Comparison of ENCODE assay signal across 9 cellular contexts in the genomic region with DNA sequence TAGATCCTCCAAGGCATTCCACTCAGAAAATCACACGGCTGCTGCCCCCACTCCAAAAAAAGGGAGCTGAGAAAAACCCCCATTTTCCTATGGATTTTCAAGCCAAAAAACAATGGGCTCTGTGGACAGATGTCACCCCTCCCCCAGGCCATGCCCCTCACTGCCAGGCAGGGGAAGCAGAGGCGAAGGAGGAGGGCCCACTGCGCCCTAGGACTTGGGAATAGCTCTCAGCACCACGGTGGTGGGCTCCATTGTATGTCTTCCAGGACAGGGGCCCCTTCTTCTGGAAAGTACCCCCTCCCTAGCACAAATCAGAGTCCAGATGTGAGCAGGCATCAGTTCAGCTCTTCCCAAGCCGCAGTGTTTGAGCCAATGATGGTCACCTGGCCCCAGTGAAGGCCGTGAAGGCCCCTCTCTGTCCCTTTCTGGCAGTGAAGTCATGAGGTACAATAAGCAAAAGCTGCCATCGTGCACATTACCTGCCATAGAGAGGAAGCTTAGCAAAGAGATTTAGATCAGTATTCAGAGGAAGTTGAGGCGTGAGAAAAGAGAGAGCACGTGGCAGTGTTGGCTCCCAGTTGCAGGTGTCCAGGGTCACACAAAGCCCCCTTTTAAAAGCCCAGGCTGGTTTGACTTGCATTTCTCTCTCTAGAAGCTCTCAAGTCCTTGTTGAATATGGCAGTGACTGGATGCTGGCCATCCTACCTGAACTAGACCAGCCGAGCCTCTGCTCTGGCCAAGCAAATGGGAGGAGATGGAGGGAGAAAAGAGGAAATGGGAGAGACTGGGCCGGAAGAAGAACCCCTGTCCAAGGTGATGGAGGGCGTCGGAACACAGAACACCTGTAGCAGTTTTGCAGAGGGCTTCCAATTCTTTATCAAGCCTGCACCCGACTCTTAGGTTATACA.
DNase-seq lines count a peak whose midpoint lies in the region; ATAC-seq, FAIRE-seq and TF ChIP-seq lines count a peak whose summit lies in the region.
"Had no signal": no experiment of that assay in that cellular context is flagged by ENCODE, and none has a peak within 500 bp of the region (broad histone marks: within the 10 kb centered on the region; RNA-seq: fewer than 3 reads in every experiment).

No MANE protein-coding gene starts in this region.

- H3K4me1 ChIP-seq in foreskin keratinocyte, result peaks cover 21% of the 10 kb centered on the region
- peaks cover 23% of the 10 kb centered on the region for H3K4me1 ChIP-seq in smooth muscle cell (ENCODE audit: low read depth)

- no peaks in the 10 kb centered on the region for H3K9me3 ChIP-seq in smooth muscle cell (replicated peaks; ENCODE audit: low read depth)

- peaks cover 45% of the 10 kb centered on the region for H3F3A ChIP-seq in smooth muscle cell (ENCODE audit: low read depth)

- peak; percentile 37 for FAIRE-seq in GM19239 (lab: Jason Lieb, UNC)

- H2AFZ ChIP-seq in smooth muscle cell (ENCODE audit: low read depth), result no peak overlapping the region

- H3K4me2 ChIP-seq in smooth muscle cell, result peak overlapping the region; percentile 20

- 88% methylated on average over 14 of the region's 14 CpGs for WGBS in smooth muscle cell (ENCODE audit: low lambda C conversion rate)

- peak overlapping the region; percentile 90 to 97 for H3K27ac Mint-ChIP-seq in T-cell

- H3K9ac ChIP-seq in smooth muscle cell (ENCODE audit: low read depth), result peak overlapping the region; percentile 91

- CTCF ChIA-PET in T-cell (lab: Charles Lee), result interaction anchor here in 1 of 2 donors (0.6 to 1.5 kb wide), 6 partner anchors 17 to 804 kb away, joined by 3 to 5 read pairs (median 4); no protein-coding TSS in a partner anchor

- TF ChIP-seq CTCF in foreskin keratinocyte (conservative IDR thresholded peaks at IDR 0.05) (no peak), smooth muscle cell (IDR thresholded peaks at IDR 0.05; ENCODE audit: borderline replicate concordance, insufficient read depth, poor library complexity, severe bottlenecking) (no peak)

- H3K36me3 ChIP-seq in smooth muscle cell (ENCODE audit: low read depth), result no peaks in the 10 kb centered on the region

- POLR2A ChIA-PET in T-cell (lab: Charles Lee), result interaction anchor here (0.5 to 1.4 kb wide), 8 partner anchors 14 to 367 kb away, joined by 3 to 8 read pairs (median 4); no protein-coding TSS in a partner anchor

- H3K9me3 Mint-ChIP-seq in T-cell, result peaks cover 0 to 4% (median 0%) of the 10 kb centered on the region in 3 donors

- H3K27ac ChIP-seq in foreskin keratinocyte, result peak overlapping the region; percentile 80
- H3K27ac ChIP-seq in smooth muscle cell (ENCODE audit: low read depth), result peak overlapping the region; percentile 99

- H3K27me3 ChIP-seq in foreskin keratinocyte (no peaks in the 10 kb centered on the region), smooth muscle cell (ENCODE audit: low read depth) (no peaks in the 10 kb centered on the region)

- peaks cover 41 to 82% (median 63%) of the 10 kb centered on the region in 3 donors for H3K4me1 Mint-ChIP-seq in T-cell

- DNase-seq in GM19239 (ENCODE audit: insufficient read length, low spot score) (no peak), T-cell (no peak), foreskin keratinocyte (no peak), smooth muscle cell (lab: John Stamatoyannopoulos, UW; ENCODE audit: unreplicated experiment) (no peak), NCI-H526 (lab: John Stamatoyannopoulos, UW) (no peak), AG08396 (ENCODE audit: low spot score) (no peak)
- DNase-seq: NCI-H1930 had no signal

- no peaks in the 10 kb centered on the region for H3K36me3 Mint-ChIP-seq in T-cell

- H3K4me3 ChIP-seq in smooth muscle cell, result no peak overlapping the region

- H3K4me3 Mint-ChIP-seq in T-cell, result peak overlapping the region; percentile 21 to 75 (median 59)

- no peaks in the 10 kb centered on the region for H4K20me1 ChIP-seq in smooth muscle cell (ENCODE audit: low read depth)

- H3K79me2 ChIP-seq in smooth muscle cell (ENCODE audit: low read depth), result no peaks in the 10 kb centered on the region

- no peaks in the 10 kb centered on the region for H3K27me3 Mint-ChIP-seq in T-cell

- ATAC-seq in T-cell (replicated peaks in 1 of 4) (peak in 2 of 4 experiments; percentile 40 to 43), foreskin keratinocyte (no peak), GM21360 (IDR thresholded peaks at IDR 0.05; ENCODE audit: unreplicated experiment) (no peak), GM19452 (IDR thresholded peaks at IDR 0.05; ENCODE audit: unreplicated experiment) (no peak)
